8 cellular contexts compared by ENCODE assay signal in genomic region chr1:151989131-151989868, GRCh38. TPM values are rescaled to one million over a fixed set of nuclear protein-coding genes. Genes with fewer than 3 reads are reported as not detected.
DNase-seq lines count a peak whose midpoint lies in the region; ATAC-seq lines count a peak whose summit lies in the region.

No MANE protein-coding gene starts in this region.

- DNase-seq in AG08395 (ENCODE audit: low spot score), result peak; percentile 82
- peak; percentile 79 for DNase-seq in NCI-H460 (ENCODE audit: extremely low read depth, low read depth)
- DNase-seq in islet precursor cell, result peak; percentile 82
- DNase-seq in stromal cell of bone marrow (ENCODE audit: low read depth), result peak; percentile 86
- DNase-seq in NCI-H69 (lab: John Stamatoyannopoulos, UW), result no peak

- peak overlapping the region; percentile 46 for H3K27ac Mint-ChIP-seq in activated naive CD8-positive, alpha-beta T cell

- peak overlapping the region; percentile 17 for H3K4me3 Mint-ChIP-seq in activated naive CD8-positive, alpha-beta T cell

- peaks cover 83% of the 10 kb centered on the region for H3K4me1 Mint-ChIP-seq in activated naive CD8-positive, alpha-beta T cell (ENCODE audit: low read depth)

- H3K27me3 Mint-ChIP-seq in activated naive CD8-positive, alpha-beta T cell, result no peaks in the 10 kb centered on the region

- ATAC-seq in HG02798 (IDR thresholded peaks at IDR 0.05; ENCODE audit: poor library complexity, unreplicated experiment) (no peak), GM21526 (IDR thresholded peaks at IDR 0.05; ENCODE audit: low FRiP score, unreplicated experiment) (no peak)

- H3K36me3 Mint-ChIP-seq in activated naive CD8-positive, alpha-beta T cell, result peaks cover 5% of the 10 kb centered on the region

- H3K9me3 Mint-ChIP-seq in activated naive CD8-positive, alpha-beta T cell (ENCODE audit: low read depth), result no peaks in the 10 kb centered on the region

RNA-seq across cellular contexts. Expression of gene S100A10, which starts 4.4 kb away (rescaled TPM):
- 373 and 385 TPM in 2 replicates for total RNA-seq in NCI-H460 (2014; rRNA removed; shearing (Covaris generic))
- 57.9 and 63.6 TPM in 2 replicates for polyA plus RNA-seq in NCI-H460 (2014; cell fraction: nucleus; rRNA removed)

RNA-seq across cellular contexts. Expression of gene S100A11, which starts 47.5 kb away (rescaled TPM):
- total RNA-seq in NCI-H460 (2014; rRNA removed; shearing (Covaris generic)), result 879 and 977 TPM in 2 replicates
- polyA plus RNA-seq in NCI-H460 (2014; cell fraction: nucleus; rRNA removed), result 216 and 287 TPM in 2 replicates
